ENCODE assay signal across 1 cellular context in the genomic region with DNA sequence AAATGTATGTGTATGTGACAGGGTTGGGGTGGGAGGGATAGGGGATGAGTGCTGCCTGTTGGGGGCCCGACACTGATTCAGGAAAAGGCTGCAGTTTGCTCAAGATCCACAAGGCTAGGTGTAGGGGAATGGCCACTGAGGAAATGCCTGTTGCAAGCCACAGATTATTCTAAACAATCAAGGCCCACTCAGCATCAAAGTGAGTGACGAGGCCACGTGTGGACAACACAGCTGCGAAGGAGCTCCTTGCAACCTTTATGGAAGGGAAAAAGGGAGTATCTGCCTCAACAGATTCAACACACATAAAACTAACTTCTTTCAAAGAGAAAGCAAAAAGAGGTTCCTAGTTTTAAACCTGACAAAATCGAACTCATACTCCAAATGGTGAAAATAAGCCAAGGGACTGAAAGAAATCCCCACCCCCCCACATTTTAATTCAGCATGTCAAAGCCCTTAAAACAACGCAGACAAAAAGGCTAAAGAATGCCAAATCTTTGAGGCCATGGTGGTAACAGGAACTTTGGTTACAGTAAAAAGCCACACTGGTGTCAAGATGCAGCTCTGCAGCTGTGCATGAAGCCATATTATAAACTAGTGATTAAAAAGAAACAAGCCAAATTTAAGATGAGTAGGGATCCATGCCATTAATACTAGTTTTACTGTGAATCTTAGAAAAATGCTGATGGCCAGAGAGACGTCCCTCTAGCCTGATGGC.
TF ChIP-seq lines count a peak whose summit lies in the region.

No MANE protein-coding gene starts in this region.

TF ChIP-seq in GM23338, 12 proteins besides CTCF, POLR2A, EP300 and RAD21 (continued from another document):
- no peak for TF ChIP-seq ZNF462 (CRISPR knock-in tag; IDR thresholded peaks at IDR 0.05)
- TF ChIP-seq STAT1 (IDR thresholded peaks at IDR 0.05; ENCODE audit: unreplicated experiment), result no peak
- TF ChIP-seq ETS1 (IDR thresholded peaks at IDR 0.05), result no peak
- no peak for TF ChIP-seq EZH2phosphoT487 (IDR thresholded peaks at IDR 0.05; ENCODE audit: unreplicated experiment)
- no peak for TF ChIP-seq EZH2 (IDR thresholded peaks at IDR 0.05; ENCODE audit: low read depth, unreplicated experiment)
- TF ChIP-seq CREB1 (CRISPR knock-in tag; IDR thresholded peaks at IDR 0.05; ENCODE audit: low read depth), result no peak
- TF ChIP-seq, protein P1, sequence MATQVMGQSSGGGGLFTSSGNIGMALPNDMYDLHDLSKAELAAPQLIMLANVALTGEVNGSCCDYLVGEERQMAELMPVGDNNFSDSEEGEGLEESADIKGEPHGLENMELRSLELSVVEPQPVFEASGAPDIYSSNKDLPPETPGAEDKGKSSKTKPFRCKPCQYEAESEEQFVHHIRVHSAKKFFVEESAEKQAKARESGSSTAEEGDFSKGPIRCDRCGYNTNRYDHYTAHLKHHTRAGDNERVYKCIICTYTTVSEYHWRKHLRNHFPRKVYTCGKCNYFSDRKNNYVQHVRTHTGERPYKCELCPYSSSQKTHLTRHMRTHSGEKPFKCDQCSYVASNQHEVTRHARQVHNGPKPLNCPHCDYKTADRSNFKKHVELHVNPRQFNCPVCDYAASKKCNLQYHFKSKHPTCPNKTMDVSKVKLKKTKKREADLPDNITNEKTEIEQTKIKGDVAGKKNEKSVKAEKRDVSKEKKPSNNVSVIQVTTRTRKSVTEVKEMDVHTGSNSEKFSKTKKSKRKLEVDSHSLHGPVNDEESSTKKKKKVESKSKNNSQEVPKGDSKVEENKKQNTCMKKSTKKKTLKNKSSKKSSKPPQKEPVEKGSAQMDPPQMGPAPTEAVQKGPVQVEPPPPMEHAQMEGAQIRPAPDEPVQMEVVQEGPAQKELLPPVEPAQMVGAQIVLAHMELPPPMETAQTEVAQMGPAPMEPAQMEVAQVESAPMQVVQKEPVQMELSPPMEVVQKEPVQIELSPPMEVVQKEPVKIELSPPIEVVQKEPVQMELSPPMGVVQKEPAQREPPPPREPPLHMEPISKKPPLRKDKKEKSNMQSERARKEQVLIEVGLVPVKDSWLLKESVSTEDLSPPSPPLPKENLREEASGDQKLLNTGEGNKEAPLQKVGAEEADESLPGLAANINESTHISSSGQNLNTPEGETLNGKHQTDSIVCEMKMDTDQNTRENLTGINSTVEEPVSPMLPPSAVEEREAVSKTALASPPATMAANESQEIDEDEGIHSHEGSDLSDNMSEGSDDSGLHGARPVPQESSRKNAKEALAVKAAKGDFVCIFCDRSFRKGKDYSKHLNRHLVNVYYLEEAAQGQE (IDR thresholded peaks at IDR 0.05; ENCODE audit: unreplicated experiment), result no peak
- no peak for TF ChIP-seq NANOG (IDR thresholded peaks at IDR 0.05; ENCODE audit: borderline replicate concordance)
- no peak for TF ChIP-seq JUNB (IDR thresholded peaks at IDR 0.05; ENCODE audit: unreplicated experiment)
- no peak for TF ChIP-seq ZNF331 (CRISPR knock-in tag; IDR thresholded peaks at IDR 0.05; ENCODE audit: low read depth)
